In genomic region chrX:136425996-136426395, GRCh38 we compare ENCODE assay signal across 18 cellular contexts.
"Had no signal": no experiment of that assay in that cellular context is flagged by ENCODE, and none has a peak within 500 bp of the region (broad histone marks: within the 10 kb centered on the region; RNA-seq: fewer than 3 reads in every experiment).

No MANE protein-coding gene starts in this region.

- H3K27ac Mint-ChIP-seq: dendritic cell treated with granulocyte-macrophage colony-stimulating factor and Interleukin-4, amounts not matched to agents 40 ng/mL and 50 ng/mL, for 4 days; effector memory CD8-positive, alpha-beta T cell; naive thymus-derived CD4-positive, alpha-beta T cell had no signal

- ATAC-seq: effector memory CD8-positive, alpha-beta T cell; foreskin keratinocyte; gastroesophageal sphincter; heart right ventricle; left cardiac atrium; left lung; left ventricle myocardium superior; lower lobe of right lung; naive thymus-derived CD4-positive, alpha-beta T cell had no signal

- H3K27ac ChIP-seq: colonic mucosa, esophagus muscularis mucosa, foreskin keratinocyte, gastroesophageal sphincter, heart right ventricle, left lung, lower lobe of right lung had no signal

- H3K9me3 Mint-ChIP-seq: dendritic cell treated with granulocyte-macrophage colony-stimulating factor and Interleukin-4, amounts not matched to agents 40 ng/mL and 50 ng/mL, for 4 days; effector memory CD8-positive, alpha-beta T cell had no signal

- H3K27me3 ChIP-seq: colonic mucosa, esophagus muscularis mucosa, foreskin keratinocyte, gastroesophageal sphincter, left lung had no signal

- H3K36me3 ChIP-seq: colonic mucosa, esophagus muscularis mucosa, gastroesophageal sphincter, heart right ventricle, left lung, lower lobe of right lung had no signal

- H3K4me1 Mint-ChIP-seq: naive thymus-derived CD4-positive, alpha-beta T cell had no signal

- DNase-seq: colonic mucosa; cortex of kidney; effector CD8-positive, alpha-beta T cell; effector memory CD8-positive, alpha-beta T cell; foreskin keratinocyte; head of caudate nucleus; heart right ventricle; hippocampal formation; left cardiac atrium; left lung; left ventricle myocardium superior; lower lobe of right lung; mesenchymal stem cell; midbrain; naive thymus-derived CD4-positive, alpha-beta T cell had no signal

- H3K4me1 ChIP-seq: colonic mucosa, esophagus muscularis mucosa, foreskin keratinocyte, gastroesophageal sphincter, heart right ventricle, left lung, lower lobe of right lung had no signal

- H3K27me3 Mint-ChIP-seq: dendritic cell treated with granulocyte-macrophage colony-stimulating factor and Interleukin-4, amounts not matched to agents 40 ng/mL and 50 ng/mL, for 4 days; effector memory CD8-positive, alpha-beta T cell had no signal

- H3K4me3 Mint-ChIP-seq: dendritic cell treated with granulocyte-macrophage colony-stimulating factor and Interleukin-4, amounts not matched to agents 40 ng/mL and 50 ng/mL, for 4 days; effector memory CD8-positive, alpha-beta T cell; naive thymus-derived CD4-positive, alpha-beta T cell had no signal

- H3K36me3 Mint-ChIP-seq: naive thymus-derived CD4-positive, alpha-beta T cell had no signal

- H3K4me3 ChIP-seq: colonic mucosa, esophagus muscularis mucosa, gastroesophageal sphincter, heart right ventricle, left lung, lower lobe of right lung had no signal

- H3K9me3 ChIP-seq: colonic mucosa, esophagus muscularis mucosa, gastroesophageal sphincter, heart right ventricle, left lung, lower lobe of right lung had no signal
